ENCODE assay signal across 8 cellular contexts in the genomic region with DNA sequence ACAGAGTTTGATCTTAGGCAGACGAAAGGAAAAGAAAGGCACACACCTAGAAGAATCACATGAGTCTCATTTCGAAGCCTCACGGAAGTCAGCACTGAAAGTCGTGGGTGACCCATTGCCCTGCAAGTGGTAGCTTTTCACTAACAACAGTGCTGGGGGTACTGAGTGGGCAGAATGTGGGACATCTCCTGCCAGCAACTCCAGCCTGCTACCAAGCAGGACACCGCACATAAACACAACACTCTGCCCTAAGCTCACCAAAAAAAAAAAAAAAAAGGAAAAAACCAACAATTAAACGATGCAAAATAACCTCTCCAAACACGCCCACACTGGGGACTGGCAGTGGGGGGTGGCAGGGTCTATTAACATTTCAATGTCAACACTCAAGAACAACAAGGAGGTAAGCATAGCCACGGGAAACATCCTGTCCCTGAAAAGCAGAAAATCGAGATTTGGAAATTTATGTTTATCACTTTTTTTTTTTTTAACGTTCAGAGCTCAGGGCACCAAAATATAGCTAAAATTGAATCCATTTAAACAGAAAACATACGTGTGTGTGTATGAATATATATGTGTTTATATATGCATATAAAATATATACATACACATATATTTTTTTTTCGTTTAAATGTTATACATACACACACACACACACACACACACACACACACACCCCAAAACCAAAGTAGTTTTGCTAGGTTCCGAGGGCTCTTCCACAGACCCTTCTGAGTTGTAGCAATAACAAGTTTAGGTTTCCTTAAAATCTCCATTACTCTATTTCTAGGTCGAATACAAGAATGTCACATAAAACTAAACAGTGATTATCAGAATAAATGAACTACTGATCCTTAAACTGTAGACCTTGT. TPM values are rescaled to one million over a fixed set of nuclear protein-coding genes. Genes with fewer than 3 reads are reported as not detected.
A peak's percentile ranks its signal among the peaks of the same experiment; 100 is the strongest.
DNase-seq lines count a peak whose midpoint lies in the region; ATAC-seq and TF ChIP-seq lines count a peak whose summit lies in the region.

No MANE protein-coding gene starts in this region.

- H3K27me3 Mint-ChIP-seq in osteocyte (ENCODE audit: unreplicated experiment) = no peaks in the 10 kb centered on the region

- no peaks in the 10 kb centered on the region for H3K27me3 ChIP-seq in GM06990 (replicated peaks; ENCODE audit: control insufficient read depth, insufficient read depth, low read length)

- peak; percentile 30 for ATAC-seq in HG03520 (IDR thresholded peaks at IDR 0.05; ENCODE audit: unreplicated experiment)
- no peak for ATAC-seq in GM21515 (IDR thresholded peaks at IDR 0.05; ENCODE audit: unreplicated experiment)
- ATAC-seq in GM21447 (IDR thresholded peaks at IDR 0.05; ENCODE audit: unreplicated experiment) = no peak

- peak overlapping the region; percentile 92 for H3K4me3 Mint-ChIP-seq in osteocyte (ENCODE audit: unreplicated experiment)

- no peak for TF ChIP-seq CTCF in GM06990 (IDR thresholded peaks at IDR 0.05; ENCODE audit: insufficient read depth, low read length, poor library complexity, severe bottlenecking)
- no peak for TF ChIP-seq CTCF in fibroblast of mammary gland (conservative IDR thresholded peaks at IDR 0.05; ENCODE audit: control insufficient read depth, insufficient read depth, low read depth, low read length)
- no peak for TF ChIP-seq CTCF in osteocyte (IDR thresholded peaks at IDR 0.05)

- DNase-seq in GM06990 (ENCODE audit: extremely low read depth, insufficient read length) (no peak), fibroblast of mammary gland (ENCODE audit: low read depth) (no peak), osteocyte (ENCODE audit: extremely low spot score, unreplicated experiment) (no peak), COLO829 (ENCODE audit: low spot score) (no peak)
- peak; percentile 10 for DNase-seq in activated CD4-positive, alpha-beta T cell treated with anti-CD3 and anti-CD28 coated beads, Interleukin-2, amount 50 U/mL, for 1 hour

- H3K36me3 ChIP-seq in GM06990 (ENCODE audit: control insufficient read depth, insufficient read depth, low read length) = no peaks in the 10 kb centered on the region

- H3K4me3 ChIP-seq in GM06990 (replicated peaks; ENCODE audit: low read depth, low read length) (peak overlapping the region; percentile 74), fibroblast of mammary gland (ENCODE audit: control insufficient read depth, low read depth, low read length) (peak overlapping the region; percentile 90)

- peak overlapping the region; percentile 98 for H3K27ac Mint-ChIP-seq in osteocyte (ENCODE audit: unreplicated experiment)

- no peaks in the 10 kb centered on the region for H3K9me3 Mint-ChIP-seq in osteocyte (ENCODE audit: unreplicated experiment)

- no peaks in the 10 kb centered on the region for H3K36me3 Mint-ChIP-seq in osteocyte (ENCODE audit: unreplicated experiment)

- peaks cover 29% of the 10 kb centered on the region for H3K4me1 Mint-ChIP-seq in osteocyte (ENCODE audit: unreplicated experiment)

RNA-seq across cellular contexts. Expression of a gene that starts 2.1 kb away (rescaled TPM):
- 16.2 and 18.9 TPM in 2 replicates for total RNA-seq in osteocyte
